Comparison of ENCODE assay signal across 20 cellular contexts in genomic region chr5:77418601-77419591, GRCh38.
DNase-seq lines count a peak whose midpoint lies in the region; ATAC-seq, FAIRE-seq and TF ChIP-seq lines count a peak whose summit lies in the region.
"Had no signal": no experiment of that assay in that cellular context is flagged by ENCODE, and none has a peak within 500 bp of the region (broad histone marks: within the 10 kb centered on the region; RNA-seq: fewer than 3 reads in every experiment).

No MANE protein-coding gene starts in this region.

- TF ChIP-seq CTCF in MCF 10A (IDR thresholded peaks at IDR 0.05; ENCODE audit: unreplicated experiment) (no peak), breast epithelium (IDR thresholded peaks at IDR 0.05) (no peak), HepG2 (CRISPR knock-in tag; IDR thresholded peaks at IDR 0.05) (no peak), mesothelial cell of epicardium (IDR thresholded peaks at IDR 0.05; ENCODE audit: unreplicated experiment) (no peak)

- H2AFZ ChIP-seq in HepG2 (ENCODE audit: low read length): no peak overlapping the region

- DNase-seq in MCF 10A (ENCODE audit: unreplicated experiment) (peak; percentile 13), breast epithelium (ENCODE audit: low spot score in 2 of 2) (no peak), HepG2 (ENCODE audit: low spot score) (no peak), mesothelial cell of epicardium (ENCODE audit: low spot score in 2 of 2, unreplicated experiment in 2 of 2) (no peak), NCI-H128 (lab: John Stamatoyannopoulos, UW; ENCODE audit: unreplicated experiment) (no peak)
- DNase-seq in activated CD8-positive, alpha-beta memory T cell treated with anti-CD3 and anti-CD28 coated beads for 24 hours: no peak
- DNase-seq: activated B cell treated with CpG ODN at 0.5 μM for 24 hours; activated effector memory CD4-positive, alpha-beta T cell treated with anti-CD3 and anti-CD28 coated beads, Interleukin-2, amount 50 U/mL, for 16 hours; anterior cingulate cortex; effector CD8-positive, alpha-beta T cell; foreskin melanocyte; Kasumi-1; NCI-H187; NCI-H526 treated with DMSO at 0.1 percent for 48 hours; Peyer's patch; spleen had no signal

- no peak for FAIRE-seq in HepG2 (lab: Jason Lieb, UNC)
- FAIRE-seq: A204.1 had no signal

- H3K27me3 Mint-ChIP-seq in MCF 10A (ENCODE audit: insufficient read depth, unreplicated experiment) (no peaks in the 10 kb centered on the region), mesothelial cell of epicardium (ENCODE audit: low read depth) (peaks cover 2% of the 10 kb centered on the region)

- H3K36me3 Mint-ChIP-seq in MCF 10A (ENCODE audit: insufficient read depth, unreplicated experiment) (peaks cover 9% of the 10 kb centered on the region), mesothelial cell of epicardium (peaks cover 6% of the 10 kb centered on the region)

- TF ChIP-seq EP300 in HepG2 (IDR thresholded peaks at IDR 0.05; ENCODE audit: low read depth in 2 of 2, low read length in 2 of 2): no peak
- no peak for TF ChIP-seq EP300 in HepG2 (CRISPR knock-in tag; IDR thresholded peaks at IDR 0.05; ENCODE audit: borderline replicate concordance)

- CTCF ChIA-PET in MCF 10A (lab: Yijun Ruan, JAX) (interaction anchor here (0.9 to 1.4 kb wide), 6 partner anchors 10 to 743 kb away, joined by 3 to 8 read pairs (median 4); no protein-coding TSS in a partner anchor), HepG2 (lab: Yijun Ruan, JAX; ENCODE audit: low intra/inter-chr PET ratio, low total read pairs) (no interaction called here)

- TF ChIP-seq RAD21 in HepG2 (CRISPR knock-in tag; IDR thresholded peaks at IDR 0.05): no peak

- intact Hi-C loops in MCF 10A (cut with micrococcal nuclease): no loop called here
- intact Hi-C loops in breast epithelium (cut with DNase I; ENCODE audit: low total_unique reads): no loop called here
- intact Hi-C loops in HepG2 (cut with micrococcal nuclease; ENCODE audit: unreplicated experiment): no loop called here

- H3K27ac Mint-ChIP-seq in MCF 10A (ENCODE audit: low read depth, unreplicated experiment) (no peak overlapping the region), mesothelial cell of epicardium (no peak overlapping the region)
- H3K27ac Mint-ChIP-seq: activated B cell treated with CpG ODN at 0.5 μM for 24 hours; stimulated activated naive CD8-positive, alpha-beta T cell treated with anti-CD3 and anti-CD28 coated beads, Interleukin-15, Interleukin-2, amounts not matched to agents 100 ng/mL and 50 ng/mL, for 24 hours had no signal

- no peak overlapping the region for H3K4me2 ChIP-seq in HepG2 (ENCODE audit: low read depth, low read length)

- no peak overlapping the region for H3K4me3 Mint-ChIP-seq in MCF 10A (ENCODE audit: unreplicated experiment)
- no peak overlapping the region for H3K4me3 Mint-ChIP-seq in mesothelial cell of epicardium
- H3K4me3 Mint-ChIP-seq: activated B cell treated with CpG ODN at 0.5 μM for 24 hours; stimulated activated naive CD8-positive, alpha-beta T cell treated with anti-CD3 and anti-CD28 coated beads, Interleukin-15, Interleukin-2, amounts not matched to agents 100 ng/mL and 50 ng/mL, for 24 hours had no signal

- H3K27me3 ChIP-seq in breast epithelium: no peaks in the 10 kb centered on the region
- H3K27me3 ChIP-seq in HepG2 (ENCODE audit: control insufficient read depth in 1 of 2, insufficient read depth in 2 of 2, low read length in 2 of 2): no peaks in the 10 kb centered on the region
- H3K27me3 ChIP-seq: Peyer's patch had no signal

- H3K9me3 Mint-ChIP-seq in MCF 10A (ENCODE audit: unreplicated experiment) (no peaks in the 10 kb centered on the region), mesothelial cell of epicardium (peaks cover 5% of the 10 kb centered on the region)
- H3K9me3 Mint-ChIP-seq: stimulated activated naive CD8-positive, alpha-beta T cell treated with anti-CD3 and anti-CD28 coated beads, Interleukin-15, Interleukin-2, amounts not matched to agents 100 ng/mL and 50 ng/mL, for 24 hours had no signal

- ATAC-seq in HepG2 (peak; percentile 63), HG03175 (IDR thresholded peaks at IDR 0.05; ENCODE audit: unreplicated experiment) (no peak)

- POLR2A ChIA-PET in MCF 10A (lab: Yijun Ruan, JAX): interaction anchor here (1.0 to 2.1 kb wide), 2 partner anchors 9 to 34 kb away, joined by 3 to 11 read pairs; no protein-coding TSS in a partner anchor
- POLR2A ChIA-PET in HepG2 (lab: Yijun Ruan, JAX): no interaction called here

- H3K36me3 ChIP-seq in breast epithelium (no peaks in the 10 kb centered on the region), HepG2 (replicated peaks in 1 of 2; ENCODE audit: control insufficient read depth in 1 of 2, insufficient read depth in 2 of 2, low read length in 2 of 2) (no peaks in the 10 kb centered on the region)
- H3K36me3 ChIP-seq: Peyer's patch, spleen had no signal

- H3K4me1 Mint-ChIP-seq in MCF 10A (ENCODE audit: insufficient read depth, unreplicated experiment) (no peaks in the 10 kb centered on the region), mesothelial cell of epicardium (peaks cover 1% of the 10 kb centered on the region)
- H3K4me1 Mint-ChIP-seq: activated B cell treated with CpG ODN at 0.5 μM for 24 hours had no signal

- no peaks in the 10 kb centered on the region for H3K4me1 ChIP-seq in breast epithelium
- H3K4me1 ChIP-seq in HepG2 (ENCODE audit: insufficient read depth, low read length): peaks cover 15% of the 10 kb centered on the region; the same call in 1 of the 2 replicates
- H3K4me1 ChIP-seq: Peyer's patch, spleen had no signal

- no peaks in the 10 kb centered on the region for H4K20me1 ChIP-seq in HepG2 (ENCODE audit: insufficient read depth, low read length)

- WGBS in HepG2 (ENCODE audit: low lambda C conversion rate): 66% methylated on average over 12 of the region's 13 CpGs

- H3K4me3 ChIP-seq in breast epithelium: no peak overlapping the region
- no peak overlapping the region for H3K4me3 ChIP-seq in HepG2 (replicated peaks in 1 of 3; ENCODE audit: insufficient read depth in 1 of 3, low read depth in 2 of 3, low read length in 3 of 3)
- H3K4me3 ChIP-seq: Peyer's patch, spleen had no signal

- no peak overlapping the region for H3K9ac ChIP-seq in HepG2 (ENCODE audit: insufficient read depth, low read depth, low read length)

- H3K27ac ChIP-seq in breast epithelium (no peak overlapping the region), cingulate gyrus (ENCODE audit: low read depth, low read length) (peak overlapping the region; percentile 40), HepG2 (ENCODE audit: extremely low read length, insufficient read depth, low read length) (no peak overlapping the region)
- H3K27ac ChIP-seq: Peyer's patch, spleen had no signal

- no peak for TF ChIP-seq POLR2A in breast epithelium (IDR thresholded peaks at IDR 0.05)
- no peak for TF ChIP-seq POLR2A in HepG2 (IDR thresholded peaks at IDR 0.05; ENCODE audit: insufficient read depth in 1 of 2, low read depth in 2 of 2, low read length in 2 of 2)

- BruUV-seq in MCF 10A (replicated peaks; lab: Mats Ljungman, UMichigan) (no TSS peak), HepG2 (replicated peaks; lab: Mats Ljungman, UMichigan) (no TSS peak)

- in situ Hi-C loops in HepG2 (cut with HindIII; ENCODE audit: extremely low pct_ligation_motif_present, low pct_unique_long_range_greater_than_20kb): no loop called here

- no peaks in the 10 kb centered on the region for H3K79me2 ChIP-seq in HepG2 (ENCODE audit: insufficient read depth, low read length)

- H3K9me3 ChIP-seq in breast epithelium (peaks cover 0 to 5% of the 10 kb centered on the region in 2 donors), HepG2 (ENCODE audit: low read length) (no peaks in the 10 kb centered on the region)
- H3K9me3 ChIP-seq: Peyer's patch had no signal

TF ChIP-seq in HepG2, 621 proteins besides CTCF, POLR2A, EP300 and RAD21:
- TF ChIP-seq ZNF552 (CRISPR knock-in tag; IDR thresholded peaks at IDR 0.05; ENCODE audit: borderline replicate concordance) (no peak), PPARG (CRISPR knock-in tag; conservative IDR thresholded peaks at IDR 0.05) (no peak)
